ENCODE assay signal across 8 cellular contexts in genomic region chr2:240558229-240558885, GRCh38. TPM values are rescaled to one million over a fixed set of nuclear protein-coding genes. Genes with fewer than 3 reads are reported as not detected.
DNase-seq lines count a peak whose midpoint lies in the region; ATAC-seq and TF ChIP-seq lines count a peak whose summit lies in the region.

No MANE protein-coding gene starts in this region.

- 82 to 90% (median 85%) methylated on average over 18 to 20 of the region's 20 CpGs for WGBS in spleen, 5 donors

- peaks cover 15% of the 10 kb centered on the region for H3K36me3 Mint-ChIP-seq in T-helper 1 cell treated with Interleukin-12 subunit alpha and Interleukin-12 subunit beta and Interleukin-4 antibody, amounts not matched to agents 30 μg/mL and 1 μg/mL, for 36 hours (ENCODE audit: low read depth)
- H3K36me3 Mint-ChIP-seq in activated CD8-positive, alpha-beta T cell treated with anti-CD3 and anti-CD28 coated beads for 36 hours (ENCODE audit: low read depth), result peaks cover 41% of the 10 kb centered on the region

- intact Hi-C loops in activated CD8-positive, alpha-beta T cell treated with anti-CD3 and anti-CD28 coated beads for 36 hours (cut with micrococcal nuclease), result no loop called here
- intact Hi-C loops in spleen (cut with DNase I; ENCODE audit: low total_unique reads), result no loop called here

- CTCF ChIA-PET in activated CD8-positive, alpha-beta T cell treated with anti-CD3 and anti-CD28 coated beads for 36 hours (lab: Charles Lee), result interaction anchor here (1.3 to 2.0 kb wide), 3 partner anchors 9 to 44 kb away, joined by 3 to 7 read pairs (median 6); partner anchors contain the start of gene CAPN10

- H3K27me3 Mint-ChIP-seq in T-helper 1 cell treated with Interleukin-12 subunit alpha and Interleukin-12 subunit beta and Interleukin-4 antibody, amounts not matched to agents 30 μg/mL and 1 μg/mL, for 36 hours (ENCODE audit: low read depth), result no peaks in the 10 kb centered on the region
- H3K27me3 Mint-ChIP-seq in activated CD8-positive, alpha-beta T cell treated with anti-CD3 and anti-CD28 coated beads for 36 hours, result no peaks in the 10 kb centered on the region

- H3K4me3 ChIP-seq in fibroblast of villous mesenchyme (ENCODE audit: low read depth, low read length) (peak overlapping the region; percentile 57), spleen (peak overlapping the region in 6 of 8 donors; percentile 38 to 66 (median 40))

- no peak for TF ChIP-seq POLR2A in spleen (IDR thresholded peaks at IDR 0.05)

- H3K9me3 Mint-ChIP-seq in T-helper 1 cell treated with Interleukin-12 subunit alpha and Interleukin-12 subunit beta and Interleukin-4 antibody, amounts not matched to agents 30 μg/mL and 1 μg/mL, for 36 hours, result no peaks in the 10 kb centered on the region
- no peaks in the 10 kb centered on the region for H3K9me3 Mint-ChIP-seq in activated CD8-positive, alpha-beta T cell treated with anti-CD3 and anti-CD28 coated beads for 36 hours

- H3K4me1 Mint-ChIP-seq in T-helper 1 cell treated with Interleukin-12 subunit alpha and Interleukin-12 subunit beta and Interleukin-4 antibody, amounts not matched to agents 30 μg/mL and 1 μg/mL, for 36 hours (ENCODE audit: low read depth), result peaks cover 43% of the 10 kb centered on the region
- peaks cover 48% of the 10 kb centered on the region for H3K4me1 Mint-ChIP-seq in activated CD8-positive, alpha-beta T cell treated with anti-CD3 and anti-CD28 coated beads for 36 hours (ENCODE audit: low read depth)

- no peak overlapping the region for H3K27ac ChIP-seq in spleen

- H3K36me3 ChIP-seq in spleen, result peaks cover 0 to 44% (median 0%) of the 10 kb centered on the region in 6 donors

- peak overlapping the region; percentile 79 for H3K4me3 Mint-ChIP-seq in T-helper 1 cell treated with Interleukin-12 subunit alpha and Interleukin-12 subunit beta and Interleukin-4 antibody, amounts not matched to agents 30 μg/mL and 1 μg/mL, for 36 hours
- peak overlapping the region; percentile 77 for H3K4me3 Mint-ChIP-seq in activated CD8-positive, alpha-beta T cell treated with anti-CD3 and anti-CD28 coated beads for 36 hours

- ATAC-seq in activated CD8-positive, alpha-beta T cell treated with anti-CD3 and anti-CD28 coated beads for 36 hours, result no peak
- no peak for ATAC-seq in HG03469 (IDR thresholded peaks at IDR 0.05; ENCODE audit: unreplicated experiment)

- no peaks in the 10 kb centered on the region for H3K9me3 ChIP-seq in spleen

- POLR2A ChIA-PET in activated CD8-positive, alpha-beta T cell treated with anti-CD3 and anti-CD28 coated beads for 36 hours (lab: Charles Lee), result interaction anchor here (13.3 kb wide), 1 partner anchor 28 kb away, joined by 118 read pairs; the partner anchor contains the start of gene CAPN10

- DNase-seq in T-helper 1 cell, result no peak
- no peak for DNase-seq in activated CD8-positive, alpha-beta T cell treated with anti-CD3 and anti-CD28 coated beads for 36 hours
- no peak for DNase-seq in fibroblast of villous mesenchyme (ENCODE audit: low read depth)
- no peak for DNase-seq in spleen
- DNase-seq in germinal center (ENCODE audit: low spot score), result no peak
- no peak for DNase-seq in mucosa of gallbladder (ENCODE audit: low spot score)

- peaks cover 40 to 72% (median 59%) of the 10 kb centered on the region in 6 donors for H3K4me1 ChIP-seq in spleen

- no peak for TF ChIP-seq CTCF in activated CD8-positive, alpha-beta T cell treated with anti-CD3 and anti-CD28 coated beads for 36 hours (IDR thresholded peaks at IDR 0.05)
- TF ChIP-seq CTCF in fibroblast of villous mesenchyme (IDR thresholded peaks at IDR 0.05; ENCODE audit: insufficient read depth, low read depth, low read length), result no peak
- no peak for TF ChIP-seq CTCF in spleen (IDR thresholded peaks at IDR 0.05 in 8 of 11, conservative IDR thresholded peaks at IDR 0.05 in 3 of 11)

- peak overlapping the region; percentile 20 for H3K27ac Mint-ChIP-seq in T-helper 1 cell treated with Interleukin-12 subunit alpha and Interleukin-12 subunit beta and Interleukin-4 antibody, amounts not matched to agents 30 μg/mL and 1 μg/mL, for 36 hours
- peak overlapping the region; percentile 18 for H3K27ac Mint-ChIP-seq in activated CD8-positive, alpha-beta T cell treated with anti-CD3 and anti-CD28 coated beads for 36 hours

- peaks cover 0 to 7% (median 0%) of the 10 kb centered on the region in 7 donors for H3K27me3 ChIP-seq in spleen (replicated peaks in 1 of 7)

RNA-seq across cellular contexts. Expression of gene ANKMY1, which starts 0.6 kb away (rescaled TPM):
- 10 to 100 TPM; 14.5 to 18.6 TPM for total RNA-seq in activated CD8-positive, alpha-beta T cell treated with anti-CD3 and anti-CD28 coated beads for 36 hours
- total RNA-seq in fibroblast of villous mesenchyme, result 5.2 and 5.8 TPM in 2 replicates
- 10 to 100 TPM; 26.5 to 45.5 (median 30.1) TPM for total RNA-seq in spleen
- polyA plus RNA-seq in spleen, result 10 to 100 TPM in 1 of 3 donors, 1 to 10 TPM in 2; 7.6 to 11.4 (median 8.1) TPM
- 25.6 TPM for total RNA-seq in mucosa of gallbladder

RNA-seq across cellular contexts. Expression of gene DUSP28, which starts 1.8 kb away (rescaled TPM):
- total RNA-seq in activated CD8-positive, alpha-beta T cell treated with anti-CD3 and anti-CD28 coated beads for 36 hours, result 1 to 10 TPM; 4.5 to 6.2 TPM
- 3.5 and 4.5 TPM in 2 replicates for total RNA-seq in fibroblast of villous mesenchyme
- 10 to 100 TPM in 1 of 7 donors, 1 to 10 TPM in 6; 5.9 to 13.6 (median 7.1) TPM for total RNA-seq in spleen
- polyA plus RNA-seq in spleen, result 1 to 10 TPM; 6.5 to 9.0 (median 7.9) TPM
- 4.0 TPM for total RNA-seq in mucosa of gallbladder

RNA-seq across cellular contexts. Expression of gene RNPEPL1, which starts 9.9 kb away (rescaled TPM):
- 10 to 100 TPM; 39.1 to 40.5 TPM for total RNA-seq in activated CD8-positive, alpha-beta T cell treated with anti-CD3 and anti-CD28 coated beads for 36 hours
- total RNA-seq in fibroblast of villous mesenchyme (9.5 and 15.5 TPM in 2 replicates), spleen (100 to 1,000 TPM in 2 of 7 donors, 10 to 100 TPM in 5; 57.2 to 116 (median 73.0) TPM), mucosa of gallbladder (91.8 TPM)
- 100 to 1,000 TPM in 2 of 3 donors, 10 to 100 TPM in 1; 79.8 to 165 (median 107) TPM for polyA plus RNA-seq in spleen

RNA-seq across cellular contexts. Expression of gene CAPN10, which starts 28.2 kb away (rescaled TPM):
- total RNA-seq in activated CD8-positive, alpha-beta T cell treated with anti-CD3 and anti-CD28 coated beads for 36 hours, result 10 to 100 TPM; 26.8 to 29.1 TPM
- total RNA-seq in fibroblast of villous mesenchyme, result 20.3 and 22.5 TPM in 2 replicates
- total RNA-seq in spleen, result 10 to 100 TPM; 43.0 to 82.6 (median 59.4) TPM
- 10 to 100 TPM; 34.7 to 83.1 (median 66.1) TPM for polyA plus RNA-seq in spleen
- 56.1 TPM for total RNA-seq in mucosa of gallbladder
